30 cellular contexts compared by ENCODE assay signal in genomic region chr11:29989181-29989580, GRCh38. TPM values are rescaled to one million over a fixed set of nuclear protein-coding genes. Genes with fewer than 3 reads are reported as not detected.
A peak's percentile ranks its signal among the peaks of the same experiment; 100 is the strongest.
DNase-seq lines count a peak whose midpoint lies in the region; ATAC-seq, FAIRE-seq and TF ChIP-seq lines count a peak whose summit lies in the region.
"Had no signal": no experiment of that assay in that cellular context is flagged by ENCODE, and none has a peak within 500 bp of the region (broad histone marks: within the 10 kb centered on the region; RNA-seq: fewer than 3 reads in every experiment).

No MANE protein-coding gene starts in this region.

- no peak for TF ChIP-seq POLR2A in GM12892 (IDR thresholded peaks at IDR 0.05; ENCODE audit: low read depth, low read length)

- no peaks in the 10 kb centered on the region for H3K4me1 ChIP-seq in small intestine (ENCODE audit: control insufficient read depth in 2 of 2, insufficient read depth in 1 of 2, low read depth in 1 of 2, low read length in 1 of 2)
- H3K4me1 ChIP-seq: Caco-2 had no signal

- no peak overlapping the region for H3K27ac ChIP-seq in small intestine (ENCODE audit: low read depth in 1 of 2, low read length in 1 of 2)
- H3K27ac ChIP-seq: BLaER1, HL-60, RWPE1 had no signal

- peak; percentile 58 for DNase-seq in COLO829 (ENCODE audit: low spot score)
- DNase-seq in LHCN-M2 (ENCODE audit: low read depth) = peak; percentile 5
- peak; percentile 29 for DNase-seq in epithelial cell of esophagus (ENCODE audit: low read depth)
- DNase-seq in kidney glomerular epithelial cell (lab: John Stamatoyannopoulos, UW) = peak; percentile 21
- no peak for DNase-seq in activated T-cell treated with anti-CD3 and anti-CD28 coated beads, Interleukin-2, amount 50 U/mL, for 1 hour
- DNase-seq in GM12892 (ENCODE audit: insufficient read length) = no peak
- no peak for DNase-seq in small intestine
- DNase-seq: Caco-2; CD4-positive, alpha-beta memory T cell; DMS 273 treated with DMSO at 0.1 percent for 48 hours; DND-41; Karpas-422; MV-4-11; NCI-H1105 treated with DMSO at 0.1 percent for 48 hours; NCI-H1694; NCI-H2029 treated with DMSO at 0.1 percent for 48 hours; NCI-H2227 treated with DMSO at 0.1 percent for 48 hours; NCI-H510A; NCI-H69; SHP77 treated with DMSO at 0.1 percent for 48 hours; SK-N-SH had no signal

- no peak for TF ChIP-seq CTCF in epithelial cell of esophagus (IDR thresholded peaks at IDR 0.05; ENCODE audit: insufficient read depth, low read depth, low read length, missing control alignments)

- 77 to 85% (median 81%) methylated on average over 1 of the region's 1 CpG for WGBS in small intestine, 3 donors

- FAIRE-seq in GM12892 (lab: Jason Lieb, UNC) (no peak), small intestine (lab: Jason Lieb, UNC) (no peak)
- FAIRE-seq: GM18507, H54, HepG2 had no signal

- H3K9me3 ChIP-seq in small intestine (ENCODE audit: control insufficient read depth, low read depth) = no peaks in the 10 kb centered on the region
- H3K9me3 ChIP-seq: Caco-2, SK-N-SH had no signal

- H3K36me3 ChIP-seq in small intestine (ENCODE audit: control insufficient read depth in 2 of 2, insufficient read depth in 2 of 2, low read length in 2 of 2) = no peaks in the 10 kb centered on the region
- H3K36me3 ChIP-seq: BLaER1 had no signal

- H3K27me3 ChIP-seq in small intestine (ENCODE audit: control insufficient read depth in 2 of 2, insufficient read depth in 2 of 2, low read length in 2 of 2) = no peaks in the 10 kb centered on the region
- H3K27me3 ChIP-seq: BLaER1 had no signal

- H3K4me3 ChIP-seq in epithelial cell of esophagus (ENCODE audit: low read length) = no peak overlapping the region
- H3K4me3 ChIP-seq in small intestine (ENCODE audit: low read depth in 1 of 2, low read length in 2 of 2) = no peak overlapping the region
- H3K4me3 ChIP-seq: BLaER1 had no signal

- ATAC-seq in HG02759 (IDR thresholded peaks at IDR 0.05; ENCODE audit: unreplicated experiment) = no peak
- ATAC-seq: HepG2 had no signal

RNA-seq across cellular contexts. Expression of gene KCNA4, which starts 27.6 kb away (rescaled TPM):
- not detected in 2 replicates for total RNA-seq in LHCN-M2 (2014; rRNA removed)
- not detected for polyA plus RNA-seq in LHCN-M2 (2012)
- polyA plus RNA-seq in GM12892 (2012; ENCODE audit: missing spikeins) = not detected
- polyA plus RNA-seq in small intestine = under 1 TPM in 1 of 3 donors, not detected in 2; 0.27 TPM
- total RNA-seq: A172; Caco-2; CD4-positive, alpha-beta memory T cell; HepG2; M059J had no signal
- polyA plus RNA-seq: CD4-positive, alpha-beta memory T cell; HepG2; SK-N-SH had no signal

Comparison
In these comparisons a context has a peak if more than half of its experiments do, and no peak if none do; other contexts are left out.
1. DNase-seq: peak in COLO829 (single experiment), LHCN-M2 (single experiment), epithelial cell of esophagus (single experiment) and kidney glomerular epithelial cell (single experiment); none in activated T-cell treated with anti-CD3 and anti-CD28 coated beads, Interleukin-2, amount 50 U/mL, for 1 hour (single experiment), GM12892 (single experiment) and small intestine (single experiment).